In genomic region chr3:72058493-72059081, GRCh38 we compare ENCODE assay signal across 15 cellular contexts.
DNase-seq lines count a peak whose midpoint lies in the region; ATAC-seq and TF ChIP-seq lines count a peak whose summit lies in the region.
"Had no signal": no experiment of that assay in that cellular context is flagged by ENCODE, and none has a peak within 500 bp of the region (broad histone marks: within the 10 kb centered on the region; RNA-seq: fewer than 3 reads in every experiment).

No MANE protein-coding gene starts in this region.

- no peaks in the 10 kb centered on the region for H3K27me3 ChIP-seq in stomach
- no peaks in the 10 kb centered on the region for H3K27me3 ChIP-seq in effector memory CD4-positive, alpha-beta T cell (replicated peaks; ENCODE audit: control insufficient read depth, insufficient read depth, low read length, poor library complexity, severe bottlenecking)

- intact Hi-C loops in left ventricle myocardium superior (cut with micrococcal nuclease) (no loop called here), stomach (cut with DNase I; ENCODE audit: low total_unique reads) (no loop called here)

- no peak overlapping the region for H3K4me3 ChIP-seq in stomach
- H3K4me3 ChIP-seq in effector memory CD4-positive, alpha-beta T cell (ENCODE audit: insufficient read depth, low read depth, low read length, poor library complexity, severe bottlenecking): no peak overlapping the region
- H3K4me3 ChIP-seq: HAP-1, thoracic aorta had no signal

- peaks cover 0 to 5% (median 0%) of the 10 kb centered on the region in 4 donors for H3K9me3 ChIP-seq in stomach
- H3K9me3 ChIP-seq in effector memory CD4-positive, alpha-beta T cell (ENCODE audit: control insufficient read depth, low read length): no peaks in the 10 kb centered on the region
- H3K9me3 ChIP-seq: HAP-1, thoracic aorta had no signal

- TF ChIP-seq EP300 in stomach (IDR thresholded peaks at IDR 0.05): no peak

- TF ChIP-seq POLR2A in stomach (IDR thresholded peaks at IDR 0.05): no peak

- DNase-seq in D341Med (ENCODE audit: low spot score) (peak; percentile 85), NCI-H1105 treated with DMSO at 0.1 percent for 48 hours (lab: John Stamatoyannopoulos, UW) (peak; percentile 81), NCI-H82 (lab: John Stamatoyannopoulos, UW) (peak; percentile 94), left ventricle myocardium superior (peak; percentile 75), OCI-M2 (lab: John Stamatoyannopoulos, UW; ENCODE audit: unreplicated experiment) (no peak), stomach (no peak), putamen (ENCODE audit: low spot score) (no peak)
- DNase-seq in effector memory CD4-positive, alpha-beta T cell: no peak
- DNase-seq: activated CD8-positive, alpha-beta T cell treated with anti-CD3 and anti-CD28 coated beads, Interleukin-2, amount 10 ng/mL, durations not matched to agents 7 days and 5 days; effector memory CD8-positive, alpha-beta T cell; NCI-H1930; OCI-M1; small intestine had no signal

- no peaks in the 10 kb centered on the region for H3K36me3 ChIP-seq in stomach
- no peaks in the 10 kb centered on the region for H3K36me3 ChIP-seq in effector memory CD4-positive, alpha-beta T cell (ENCODE audit: control insufficient read depth, insufficient read depth, low read length)
- H3K36me3 ChIP-seq: HAP-1, thoracic aorta had no signal

- no peak for TF ChIP-seq CTCF in stomach (IDR thresholded peaks at IDR 0.05)

- 74 to 94% (median 92%) methylated on average over 8 to 9 of the region's 9 CpGs for WGBS in stomach, 5 donors

- H3K4me1 ChIP-seq in stomach: no peaks in the 10 kb centered on the region
- no peaks in the 10 kb centered on the region for H3K4me1 ChIP-seq in effector memory CD4-positive, alpha-beta T cell (ENCODE audit: control insufficient read depth, insufficient read depth, low read length, poor library complexity, severe bottlenecking)
- H3K4me1 ChIP-seq: HAP-1 had no signal

- ATAC-seq in left ventricle myocardium superior: peak; percentile 98
- ATAC-seq: activated CD8-positive, alpha-beta T cell treated with anti-CD3 and anti-CD28 coated beads, Interleukin-2, amount 10 ng/mL, durations not matched to agents 7 days and 5 days; effector memory CD8-positive, alpha-beta T cell had no signal

- H3K27ac ChIP-seq in stomach: no peak overlapping the region
- no peak overlapping the region for H3K27ac ChIP-seq in effector memory CD4-positive, alpha-beta T cell (ENCODE audit: insufficient read depth, low read length, poor library complexity, severe bottlenecking)
- H3K27ac ChIP-seq: thoracic aorta had no signal

Comparison
In these comparisons a context has a peak if more than half of its experiments do, and no peak if none do; other contexts are left out.
1. DNase-seq: peak in D341Med (single experiment), NCI-H1105 treated with DMSO at 0.1 percent for 48 hours (single experiment), NCI-H82 (single experiment) and left ventricle myocardium superior (single experiment); none in OCI-M2 (single experiment), stomach (single experiment), putamen (single experiment) and effector memory CD4-positive, alpha-beta T cell (0 of 3).